1 cellular context compared by ENCODE assay signal in genomic region chr19:10500247-10500592, GRCh38.
TF ChIP-seq lines count a peak whose summit lies in the region.

No MANE protein-coding gene starts in this region.

TF ChIP-seq in GM23338, 12 proteins besides CTCF, POLR2A, EP300 and RAD21 (continued from another document):
- TF ChIP-seq, protein P1, sequence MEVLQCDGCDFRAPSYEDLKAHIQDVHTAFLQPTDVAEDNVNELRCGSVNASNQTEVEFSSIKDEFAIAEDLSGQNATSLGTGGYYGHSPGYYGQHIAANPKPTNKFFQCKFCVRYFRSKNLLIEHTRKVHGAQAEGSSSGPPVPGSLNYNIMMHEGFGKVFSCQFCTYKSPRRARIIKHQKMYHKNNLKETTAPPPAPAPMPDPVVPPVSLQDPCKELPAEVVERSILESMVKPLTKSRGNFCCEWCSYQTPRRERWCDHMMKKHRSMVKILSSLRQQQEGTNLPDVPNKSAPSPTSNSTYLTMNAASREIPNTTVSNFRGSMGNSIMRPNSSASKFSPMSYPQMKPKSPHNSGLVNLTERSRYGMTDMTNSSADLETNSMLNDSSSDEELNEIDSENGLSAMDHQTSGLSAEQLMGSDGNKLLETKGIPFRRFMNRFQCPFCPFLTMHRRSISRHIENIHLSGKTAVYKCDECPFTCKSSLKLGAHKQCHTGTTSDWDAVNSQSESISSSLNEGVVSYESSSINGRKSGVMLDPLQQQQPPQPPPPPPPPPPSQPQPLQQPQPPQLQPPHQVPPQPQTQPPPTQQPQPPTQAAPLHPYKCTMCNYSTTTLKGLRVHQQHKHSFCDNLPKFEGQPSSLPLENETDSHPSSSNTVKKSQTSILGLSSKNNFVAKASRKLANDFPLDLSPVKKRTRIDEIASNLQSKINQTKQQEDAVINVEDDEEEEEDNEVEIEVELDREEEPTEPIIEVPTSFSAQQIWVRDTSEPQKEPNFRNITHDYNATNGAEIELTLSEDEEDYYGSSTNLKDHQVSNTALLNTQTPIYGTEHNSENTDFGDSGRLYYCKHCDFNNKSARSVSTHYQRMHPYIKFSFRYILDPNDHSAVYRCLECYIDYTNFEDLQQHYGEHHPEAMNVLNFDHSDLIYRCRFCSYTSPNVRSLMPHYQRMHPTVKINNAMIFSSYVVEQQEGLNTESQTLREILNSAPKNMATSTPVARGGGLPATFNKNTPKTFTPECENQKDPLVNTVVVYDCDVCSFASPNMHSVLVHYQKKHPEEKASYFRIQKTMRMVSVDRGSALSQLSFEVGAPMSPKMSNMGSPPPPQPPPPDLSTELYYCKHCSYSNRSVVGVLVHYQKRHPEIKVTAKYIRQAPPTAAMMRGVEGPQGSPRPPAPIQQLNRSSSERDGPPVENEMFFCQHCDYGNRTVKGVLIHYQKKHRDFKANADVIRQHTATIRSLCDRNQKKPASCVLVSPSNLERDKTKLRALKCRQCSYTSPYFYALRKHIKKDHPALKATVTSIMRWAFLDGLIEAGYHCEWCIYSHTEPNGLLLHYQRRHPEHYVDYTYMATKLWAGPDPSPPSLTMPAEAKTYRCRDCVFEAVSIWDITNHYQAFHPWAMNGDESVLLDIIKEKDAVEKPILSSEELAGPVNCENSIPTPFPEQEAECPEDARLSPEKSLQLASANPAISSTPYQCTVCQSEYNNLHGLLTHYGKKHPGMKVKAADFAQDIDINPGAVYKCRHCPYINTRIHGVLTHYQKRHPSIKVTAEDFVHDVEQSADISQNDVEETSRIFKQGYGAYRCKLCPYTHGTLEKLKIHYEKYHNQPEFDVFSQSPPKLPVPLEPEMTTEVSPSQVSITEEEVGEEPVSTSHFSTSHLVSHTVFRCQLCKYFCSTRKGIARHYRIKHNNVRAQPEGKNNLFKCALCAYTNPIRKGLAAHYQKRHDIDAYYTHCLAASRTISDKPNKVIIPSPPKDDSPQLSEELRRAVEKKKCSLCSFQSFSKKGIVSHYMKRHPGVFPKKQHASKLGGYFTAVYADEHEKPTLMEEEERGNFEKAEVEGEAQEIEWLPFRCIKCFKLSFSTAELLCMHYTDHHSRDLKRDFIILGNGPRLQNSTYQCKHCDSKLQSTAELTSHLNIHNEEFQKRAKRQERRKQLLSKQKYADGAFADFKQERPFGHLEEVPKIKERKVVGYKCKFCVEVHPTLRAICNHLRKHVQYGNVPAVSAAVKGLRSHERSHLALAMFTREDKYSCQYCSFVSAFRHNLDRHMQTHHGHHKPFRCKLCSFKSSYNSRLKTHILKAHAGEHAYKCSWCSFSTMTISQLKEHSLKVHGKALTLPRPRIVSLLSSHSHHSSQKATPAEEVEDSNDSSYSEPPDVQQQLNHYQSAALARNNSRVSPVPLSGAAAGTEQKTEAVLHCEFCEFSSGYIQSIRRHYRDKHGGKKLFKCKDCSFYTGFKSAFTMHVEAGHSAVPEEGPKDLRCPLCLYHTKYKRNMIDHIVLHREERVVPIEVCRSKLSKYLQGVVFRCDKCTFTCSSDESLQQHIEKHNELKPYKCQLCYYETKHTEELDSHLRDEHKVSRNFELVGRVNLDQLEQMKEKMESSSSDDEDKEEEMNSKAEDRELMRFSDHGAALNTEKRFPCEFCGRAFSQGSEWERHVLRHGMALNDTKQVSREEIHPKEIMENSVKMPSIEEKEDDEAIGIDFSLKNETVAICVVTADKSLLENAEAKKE (CRISPR knock-in tag; IDR thresholded peaks at IDR 0.05), result no peak
- TF ChIP-seq ZNF331 (CRISPR knock-in tag; IDR thresholded peaks at IDR 0.05; ENCODE audit: low read depth), result no peak
- TF ChIP-seq CREB1 (CRISPR knock-in tag; IDR thresholded peaks at IDR 0.05; ENCODE audit: low read depth), result no peak
- no peak for TF ChIP-seq EZH2 (IDR thresholded peaks at IDR 0.05; ENCODE audit: low read depth, unreplicated experiment)
- TF ChIP-seq, protein P2, sequence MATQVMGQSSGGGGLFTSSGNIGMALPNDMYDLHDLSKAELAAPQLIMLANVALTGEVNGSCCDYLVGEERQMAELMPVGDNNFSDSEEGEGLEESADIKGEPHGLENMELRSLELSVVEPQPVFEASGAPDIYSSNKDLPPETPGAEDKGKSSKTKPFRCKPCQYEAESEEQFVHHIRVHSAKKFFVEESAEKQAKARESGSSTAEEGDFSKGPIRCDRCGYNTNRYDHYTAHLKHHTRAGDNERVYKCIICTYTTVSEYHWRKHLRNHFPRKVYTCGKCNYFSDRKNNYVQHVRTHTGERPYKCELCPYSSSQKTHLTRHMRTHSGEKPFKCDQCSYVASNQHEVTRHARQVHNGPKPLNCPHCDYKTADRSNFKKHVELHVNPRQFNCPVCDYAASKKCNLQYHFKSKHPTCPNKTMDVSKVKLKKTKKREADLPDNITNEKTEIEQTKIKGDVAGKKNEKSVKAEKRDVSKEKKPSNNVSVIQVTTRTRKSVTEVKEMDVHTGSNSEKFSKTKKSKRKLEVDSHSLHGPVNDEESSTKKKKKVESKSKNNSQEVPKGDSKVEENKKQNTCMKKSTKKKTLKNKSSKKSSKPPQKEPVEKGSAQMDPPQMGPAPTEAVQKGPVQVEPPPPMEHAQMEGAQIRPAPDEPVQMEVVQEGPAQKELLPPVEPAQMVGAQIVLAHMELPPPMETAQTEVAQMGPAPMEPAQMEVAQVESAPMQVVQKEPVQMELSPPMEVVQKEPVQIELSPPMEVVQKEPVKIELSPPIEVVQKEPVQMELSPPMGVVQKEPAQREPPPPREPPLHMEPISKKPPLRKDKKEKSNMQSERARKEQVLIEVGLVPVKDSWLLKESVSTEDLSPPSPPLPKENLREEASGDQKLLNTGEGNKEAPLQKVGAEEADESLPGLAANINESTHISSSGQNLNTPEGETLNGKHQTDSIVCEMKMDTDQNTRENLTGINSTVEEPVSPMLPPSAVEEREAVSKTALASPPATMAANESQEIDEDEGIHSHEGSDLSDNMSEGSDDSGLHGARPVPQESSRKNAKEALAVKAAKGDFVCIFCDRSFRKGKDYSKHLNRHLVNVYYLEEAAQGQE (IDR thresholded peaks at IDR 0.05; ENCODE audit: unreplicated experiment), result no peak
- TF ChIP-seq, protein P3, sequence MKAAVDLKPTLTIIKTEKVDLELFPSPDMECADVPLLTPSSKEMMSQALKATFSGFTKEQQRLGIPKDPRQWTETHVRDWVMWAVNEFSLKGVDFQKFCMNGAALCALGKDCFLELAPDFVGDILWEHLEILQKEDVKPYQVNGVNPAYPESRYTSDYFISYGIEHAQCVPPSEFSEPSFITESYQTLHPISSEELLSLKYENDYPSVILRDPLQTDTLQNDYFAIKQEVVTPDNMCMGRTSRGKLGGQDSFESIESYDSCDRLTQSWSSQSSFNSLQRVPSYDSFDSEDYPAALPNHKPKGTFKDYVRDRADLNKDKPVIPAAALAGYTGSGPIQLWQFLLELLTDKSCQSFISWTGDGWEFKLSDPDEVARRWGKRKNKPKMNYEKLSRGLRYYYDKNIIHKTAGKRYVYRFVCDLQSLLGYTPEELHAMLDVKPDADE (IDR thresholded peaks at IDR 0.05), result no peak
- TF ChIP-seq JUNB (IDR thresholded peaks at IDR 0.05; ENCODE audit: unreplicated experiment), result no peak
- no peak for TF ChIP-seq POLR2AphosphoS5 (IDR thresholded peaks at IDR 0.05; ENCODE audit: low read depth)
